In the genomic region with DNA sequence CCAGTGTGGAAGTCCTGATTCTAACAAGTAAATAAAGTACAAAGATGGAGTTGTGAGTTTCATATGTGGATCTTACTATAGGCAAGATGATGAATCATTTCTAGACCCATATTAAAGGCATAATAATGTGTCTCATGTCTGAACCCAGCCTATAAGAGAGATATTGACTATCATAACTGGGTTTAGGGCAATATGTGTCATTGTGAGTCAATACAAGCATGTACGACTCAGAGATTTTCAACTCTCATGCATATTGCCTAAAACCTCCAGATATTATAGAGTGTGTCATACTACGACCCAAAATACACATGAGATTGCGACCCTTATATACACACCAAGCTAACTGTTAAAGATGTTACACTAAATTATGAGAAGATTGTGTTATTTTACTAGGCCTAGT, we compare ENCODE assay signal across 26 cellular contexts.
"Had no signal": no experiment of that assay in that cellular context is flagged by ENCODE, and none has a peak within 500 bp of the region (broad histone marks: within the 10 kb centered on the region; RNA-seq: fewer than 3 reads in every experiment).

No MANE protein-coding gene starts in this region.

- H3K4me1 Mint-ChIP-seq: mesothelial cell of epicardium; naive B cell; natural killer cell; nephron progenitor cell; neural progenitor cell; stimulated activated naive B cell treated with anti-CD40 and anti-IgM and Interleukin-4, amounts not matched to agents 10 μg/mL and 1 μg/mL and 100 μg/mL, for 72 hours had no signal

- H3K9me3 Mint-ChIP-seq: mesothelial cell of epicardium; naive B cell; natural killer cell; nephron progenitor cell; neural progenitor cell; stimulated activated naive B cell treated with anti-CD40 and anti-IgM and Interleukin-4, amounts not matched to agents 10 μg/mL and 1 μg/mL and 100 μg/mL, for 72 hours; stimulated activated naive CD8-positive, alpha-beta T cell treated with anti-CD3 and anti-CD28 coated beads, Interleukin-15, Interleukin-2, amounts not matched to agents 100 ng/mL and 50 ng/mL, for 24 hours had no signal

- H3K27me3 ChIP-seq: hepatocyte, neural progenitor cell, neutrophil, right lobe of liver, testis, tibial artery, upper lobe of right lung had no signal

- DNase-seq: islet precursor cell; left ventricle myocardium inferior; mesendoderm; naive B cell; natural killer cell; nephron progenitor cell; occipital lobe; psoas muscle; right lobe of liver; stimulated activated CD4-positive, alpha-beta T cell treated with anti-CD3 and anti-CD28 coated beads, Interleukin-1b, Interleukin-23, amount 100 ng/mL, for 48 hours; stimulated activated CD4-positive, alpha-beta T cell treated with anti-CD3 and anti-CD28 coated beads, Interleukin-2, amount 100 ng/mL, for 48 hours; stimulated activated CD4-positive, alpha-beta T cell treated with anti-CD3 and anti-CD28 coated beads, Interleukin-4, amount 100 ng/mL, for 4 hours; stimulated activated CD8-positive, alpha-beta memory T cell treated with anti-CD3 and anti-CD28 coated beads, Interleukin-4, amount 100 ng/mL, for 48 hours; stimulated activated naive B cell treated with anti-CD40 and anti-IgM and Interleukin-4, amounts not matched to agents 10 μg/mL and 1 μg/mL and 100 μg/mL, for 72 hours; testis; tibial artery; trophoblast cell; upper lobe of right lung had no signal

- H3K4me3 ChIP-seq: hepatocyte, left ventricle myocardium inferior, lung, neural progenitor cell, psoas muscle, right lobe of liver, smooth muscle cell, testis, tibial artery, upper lobe of right lung had no signal

- H3K9me3 ChIP-seq: left ventricle myocardium inferior, neutrophil, psoas muscle, right lobe of liver, testis, tibial artery, upper lobe of right lung had no signal

- H3K27ac Mint-ChIP-seq: mesothelial cell of epicardium; naive B cell; natural killer cell; nephron progenitor cell; neural progenitor cell; stimulated activated naive B cell treated with anti-CD40 and anti-IgM and Interleukin-4, amounts not matched to agents 10 μg/mL and 1 μg/mL and 100 μg/mL, for 72 hours; stimulated activated naive CD8-positive, alpha-beta T cell treated with anti-CD3 and anti-CD28 coated beads, Interleukin-15, Interleukin-2, amounts not matched to agents 100 ng/mL and 50 ng/mL, for 24 hours had no signal

- H3K4me3 Mint-ChIP-seq: mesothelial cell of epicardium; naive B cell; natural killer cell; nephron progenitor cell; neural progenitor cell; stimulated activated naive B cell treated with anti-CD40 and anti-IgM and Interleukin-4, amounts not matched to agents 10 μg/mL and 1 μg/mL and 100 μg/mL, for 72 hours; stimulated activated naive CD8-positive, alpha-beta T cell treated with anti-CD3 and anti-CD28 coated beads, Interleukin-15, Interleukin-2, amounts not matched to agents 100 ng/mL and 50 ng/mL, for 24 hours had no signal

- H3K36me3 ChIP-seq: left ventricle myocardium inferior, neural progenitor cell, neutrophil, right lobe of liver, tibial artery, upper lobe of right lung had no signal

- H3K36me3 Mint-ChIP-seq: mesothelial cell of epicardium; naive B cell; natural killer cell; neural progenitor cell; stimulated activated naive B cell treated with anti-CD40 and anti-IgM and Interleukin-4, amounts not matched to agents 10 μg/mL and 1 μg/mL and 100 μg/mL, for 72 hours had no signal

- H3K4me1 ChIP-seq: left ventricle myocardium inferior, neural progenitor cell, parathyroid adenoma, psoas muscle, right lobe of liver, testis, tibial artery, upper lobe of right lung had no signal

- H3K27me3 Mint-ChIP-seq: naive B cell; stimulated activated naive B cell treated with anti-CD40 and anti-IgM and Interleukin-4, amounts not matched to agents 10 μg/mL and 1 μg/mL and 100 μg/mL, for 72 hours; stimulated activated naive CD8-positive, alpha-beta T cell treated with anti-CD3 and anti-CD28 coated beads, Interleukin-15, Interleukin-2, amounts not matched to agents 100 ng/mL and 50 ng/mL, for 24 hours had no signal

- ATAC-seq: natural killer cell; psoas muscle; right lobe of liver; stimulated activated naive B cell treated with anti-CD40 and anti-IgM and Interleukin-4, amounts not matched to agents 10 μg/mL and 1 μg/mL and 100 μg/mL, for 72 hours; upper lobe of right lung had no signal

- H3K27ac ChIP-seq: hepatocyte, left ventricle myocardium inferior, neural progenitor cell, neutrophil, parathyroid adenoma, psoas muscle, right lobe of liver, testis, tibial artery, upper lobe of right lung had no signal
